ENCODE assay signal across 25 cellular contexts in the genomic region with DNA sequence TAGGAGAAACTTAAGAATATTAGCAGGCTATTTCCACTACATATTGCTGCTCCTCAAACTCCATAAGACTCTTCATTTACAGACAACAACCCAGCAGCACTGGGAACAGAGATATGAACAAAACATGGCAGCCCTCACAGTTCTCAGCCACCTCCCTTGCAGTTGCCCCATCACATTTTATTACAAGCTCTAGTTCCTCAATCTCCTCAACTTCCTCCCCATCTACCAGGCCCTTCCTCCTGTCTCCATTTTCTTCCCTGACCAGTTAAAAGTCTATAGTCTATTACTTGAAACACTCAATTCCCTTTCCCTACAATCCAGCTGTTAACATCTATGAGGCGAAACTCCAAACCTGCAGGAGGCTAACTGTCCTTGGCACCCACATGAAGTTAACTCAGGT.
DNase-seq lines count a peak whose midpoint lies in the region; ATAC-seq and TF ChIP-seq lines count a peak whose summit lies in the region.
"Had no signal": no experiment of that assay in that cellular context is flagged by ENCODE, and none has a peak within 500 bp of the region (broad histone marks: within the 10 kb centered on the region; RNA-seq: fewer than 3 reads in every experiment).

No MANE protein-coding gene starts in this region.

- no peak overlapping the region for H3K4me3 Mint-ChIP-seq in WTC11
- H3K4me3 Mint-ChIP-seq: CD8-positive, alpha-beta T cell; GM23338 had no signal

- no peaks in the 10 kb centered on the region for H3K27me3 Mint-ChIP-seq in WTC11 (ENCODE audit: low read depth)

- POLR2A ChIA-PET in WTC11 (lab: Charles Lee): no interaction called here

- TF ChIP-seq POLR2A in NB4 (IDR thresholded peaks at IDR 0.05; ENCODE audit: extremely low read depth, insufficient read length): no peak

- no peak overlapping the region for H3K27ac Mint-ChIP-seq in WTC11
- H3K27ac Mint-ChIP-seq: CD8-positive, alpha-beta T cell; GM23338 had no signal

- no peaks in the 10 kb centered on the region for H3K27me3 ChIP-seq in neutrophil
- H3K27me3 ChIP-seq: BLaER1 treated with 17β-estradiol and CSF1 and Interleukin-3, amounts not matched to agents 10 nM and 100 nM had no signal

- CTCF ChIA-PET in WTC11 (lab: Charles Lee): no interaction called here

- DNase-seq in SIG-M5 treated with dmso at 0.1 percent for 504 hours (lab: John Stamatoyannopoulos, UW; ENCODE audit: unreplicated experiment): peak; percentile 76
- DNase-seq in SIG-M5 (lab: John Stamatoyannopoulos, UW): no peak
- peak; percentile 45 for DNase-seq in NB4 (ENCODE audit: low read depth)
- peak; percentile 53 for DNase-seq in SKM-1 (lab: John Stamatoyannopoulos, UW; ENCODE audit: unreplicated experiment)
- DNase-seq in WTC11 (ENCODE audit: low spot score): no peak
- DNase-seq in hepatic stellate cell (ENCODE audit: low spot score): no peak
- DNase-seq in dedifferentiated amniotic fluid mesenchymal stem cell (ENCODE audit: extremely low spot score): no peak
- DNase-seq: ACHN; CD8-positive, alpha-beta T cell; IMR-90; Karpas-422; NCI-H1105; NCI-H146; NCI-H2029; NCI-H2227 treated with DMSO at 0.1 percent for 48 hours; NCI-H510A treated with DMSO at 0.1 percent for 48 hours; NCI-H748 treated with DMSO at 0.1 percent for 48 hours; PC-3; Right ventricle myocardium superior; SK-N-SH had no signal

- peaks cover 4 to 17% of the 10 kb centered on the region in 2 experiments for H3K4me1 ChIP-seq in neutrophil (ENCODE audit: control insufficient read depth in 1 of 2, insufficient read depth in 1 of 2, low read depth in 1 of 2, low read length in 1 of 2)
- H3K4me1 ChIP-seq: BLaER1 treated with 17β-estradiol and CSF1 and Interleukin-3, amounts not matched to agents 10 nM and 100 nM; HAP-1 had no signal

- H3K36me3 ChIP-seq in neutrophil: no peaks in the 10 kb centered on the region
- H3K36me3 ChIP-seq: HAP-1 had no signal

- no peaks in the 10 kb centered on the region for H3K4me1 Mint-ChIP-seq in WTC11
- H3K4me1 Mint-ChIP-seq: GM23338 had no signal

- H3K9me3 Mint-ChIP-seq in WTC11: no peaks in the 10 kb centered on the region
- H3K9me3 Mint-ChIP-seq: CD8-positive, alpha-beta T cell; GM23338 had no signal

- no peaks in the 10 kb centered on the region for H3K36me3 Mint-ChIP-seq in WTC11

- H3K4me3 ChIP-seq in NB4 (ENCODE audit: low read depth, low read length) (no peak overlapping the region), neutrophil (ENCODE audit: low read depth in 1 of 2, low read length in 1 of 2) (no peak overlapping the region)
- H3K4me3 ChIP-seq: BLaER1 treated with 17β-estradiol and CSF1 and Interleukin-3, amounts not matched to agents 10 nM and 100 nM; GM23338; HAP-1 had no signal

- no peak for ATAC-seq in WTC11
- ATAC-seq: CD8-positive, alpha-beta T cell; GM23338; PC-3 had no signal

- H3K27ac ChIP-seq in neutrophil: peak overlapping the region; percentile 43
- H3K27ac ChIP-seq: 22Rv1; BLaER1 treated with 17β-estradiol and CSF1 and Interleukin-3, amounts not matched to agents 10 nM and 100 nM had no signal

- TF ChIP-seq CTCF in NB4 (IDR thresholded peaks at IDR 0.05; ENCODE audit: low read depth, low read length): no peak
- no peak for TF ChIP-seq CTCF in neutrophil (IDR thresholded peaks at IDR 0.05)
- TF ChIP-seq CTCF in WTC11 (IDR thresholded peaks at IDR 0.05): no peak

- H3K9me3 ChIP-seq in neutrophil: no peaks in the 10 kb centered on the region
- H3K9me3 ChIP-seq: HAP-1, SK-N-SH had no signal

TF ChIP-seq in WTC11, 78 proteins besides CTCF, POLR2A, EP300 and RAD21:
- TF ChIP-seq JUN (CRISPR knock-in tag; IDR thresholded peaks at IDR 0.05) (no peak), NFE2L1 (CRISPR knock-in tag; IDR thresholded peaks at IDR 0.05) (no peak), FOXJ3 (CRISPR knock-in tag; IDR thresholded peaks at IDR 0.05; ENCODE audit: borderline replicate concordance) (no peak), SOX15 (CRISPR knock-in tag; IDR thresholded peaks at IDR 0.05) (no peak), NR3C1 (CRISPR knock-in tag; conservative IDR thresholded peaks at IDR 0.05; ENCODE audit: low read depth) (no peak)
- TF ChIP-seq, protein P1, sequence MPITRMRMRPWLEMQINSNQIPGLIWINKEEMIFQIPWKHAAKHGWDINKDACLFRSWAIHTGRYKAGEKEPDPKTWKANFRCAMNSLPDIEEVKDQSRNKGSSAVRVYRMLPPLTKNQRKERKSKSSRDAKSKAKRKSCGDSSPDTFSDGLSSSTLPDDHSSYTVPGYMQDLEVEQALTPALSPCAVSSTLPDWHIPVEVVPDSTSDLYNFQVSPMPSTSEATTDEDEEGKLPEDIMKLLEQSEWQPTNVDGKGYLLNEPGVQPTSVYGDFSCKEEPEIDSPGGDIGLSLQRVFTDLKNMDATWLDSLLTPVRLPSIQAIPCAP (CRISPR knock-in tag; IDR thresholded peaks at IDR 0.05): no peak

Comparison
In these comparisons a context has a peak if more than half of its experiments do, and no peak if none do; other contexts are left out.
1. DNase-seq: peak in SIG-M5 treated with dmso at 0.1 percent for 504 hours (single experiment), NB4 (single experiment) and SKM-1 (single experiment); none in SIG-M5 (single experiment), WTC11 (single experiment), hepatic stellate cell (single experiment) and dedifferentiated amniotic fluid mesenchymal stem cell (single experiment).